In the genomic region with DNA sequence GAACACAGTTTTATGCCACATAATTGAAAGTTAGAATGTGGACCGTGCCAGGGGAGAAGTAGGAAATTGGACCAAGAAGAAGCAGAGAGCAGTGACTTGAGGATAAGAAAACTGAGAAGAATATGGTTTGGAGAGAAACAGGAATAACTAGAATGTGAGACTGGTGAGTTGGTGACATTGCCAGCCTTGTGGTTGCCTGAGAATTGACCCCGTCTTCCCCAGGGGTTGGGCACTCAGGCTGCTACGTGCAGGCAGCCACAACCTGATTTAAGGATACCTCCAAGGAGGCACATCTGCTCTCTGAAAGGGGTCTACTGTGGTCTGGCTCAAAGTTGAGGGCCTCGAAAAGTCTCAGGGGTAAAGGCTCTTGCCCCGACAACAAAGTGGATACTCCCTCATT, we compare ENCODE assay signal across 16 cellular contexts.
A peak's percentile ranks its signal among the peaks of the same experiment; 100 is the strongest.
DNase-seq lines count a peak whose midpoint lies in the region; ATAC-seq, FAIRE-seq and TF ChIP-seq lines count a peak whose summit lies in the region.
"Had no signal": no experiment of that assay in that cellular context is flagged by ENCODE, and none has a peak within 500 bp of the region (broad histone marks: within the 10 kb centered on the region; RNA-seq: fewer than 3 reads in every experiment).

No MANE protein-coding gene starts in this region.

- H4K20me1 ChIP-seq in SK-N-SH (ENCODE audit: insufficient read depth), result no peaks in the 10 kb centered on the region
- H4K20me1 ChIP-seq in endothelial cell of umbilical vein (replicated peaks; ENCODE audit: control insufficient read depth, extremely low read depth, insufficient read depth, low read length), result no peaks in the 10 kb centered on the region

- no peaks in the 10 kb centered on the region for H3K9me2 ChIP-seq in SK-N-SH

- H3K4me3 Mint-ChIP-seq in osteocyte (ENCODE audit: unreplicated experiment), result peak overlapping the region; percentile 5
- H3K4me3 Mint-ChIP-seq in activated naive CD4-positive, alpha-beta T cell treated with anti-CD3 and anti-CD28 coated beads for 36 hours, result no peak overlapping the region

- H3K9me3 ChIP-seq in SK-N-SH (peaks cover 23% of the 10 kb centered on the region; the same call in 1 of the 2 replicates), endothelial cell of umbilical vein (replicated peaks; ENCODE audit: control insufficient read depth, insufficient read depth, low read length) (no peaks in the 10 kb centered on the region)

- H3K79me2 ChIP-seq in SK-N-SH (ENCODE audit: insufficient read depth) (no peaks in the 10 kb centered on the region), endothelial cell of umbilical vein (ENCODE audit: control insufficient read depth, insufficient read depth, low read length) (no peaks in the 10 kb centered on the region)

- dilution Hi-C loops in endothelial cell of umbilical vein (cut with MboI; ENCODE audit: extremely low pct_ligation_motif_present, low sequenced_read_pairs), result no loop called here

- DNase-seq in SK-N-SH, result no peak
- DNase-seq in endothelial cell of umbilical vein (ENCODE audit: low read depth, low spot score), result no peak
- DNase-seq in osteocyte (ENCODE audit: extremely low spot score, unreplicated experiment), result no peak
- no peak for DNase-seq in dedifferentiated amniotic fluid mesenchymal stem cell (ENCODE audit: extremely low spot score)
- no peak for DNase-seq in NCI-H524 (lab: John Stamatoyannopoulos, UW)
- no peak for DNase-seq in activated naive CD4-positive, alpha-beta T cell treated with anti-CD3 and anti-CD28 coated beads for 36 hours
- DNase-seq: activated CD4-positive, alpha-beta T cell treated with anti-CD3 and anti-CD28 coated beads, Interleukin-2, amount 50 U/mL, for 48 hours; activated gamma-delta T cell treated with Interleukin-2 at 50 U/mL for 16 hours; midbrain; NCI-H748 treated with DMSO at 0.1 percent for 48 hours had no signal

- intact Hi-C loops in endothelial cell of umbilical vein (cut with micrococcal nuclease), result no loop called here
- intact Hi-C loops in activated naive CD4-positive, alpha-beta T cell treated with anti-CD3 and anti-CD28 coated beads for 36 hours (cut with micrococcal nuclease), result no loop called here

- H3K36me3 Mint-ChIP-seq in osteocyte (ENCODE audit: unreplicated experiment), result peaks cover 27% of the 10 kb centered on the region
- peaks cover 32% of the 10 kb centered on the region for H3K36me3 Mint-ChIP-seq in activated naive CD4-positive, alpha-beta T cell treated with anti-CD3 and anti-CD28 coated beads for 36 hours (ENCODE audit: low read depth)

- peak overlapping the region; percentile 82 for H3K27ac Mint-ChIP-seq in osteocyte (ENCODE audit: unreplicated experiment)
- no peak overlapping the region for H3K27ac Mint-ChIP-seq in activated naive CD4-positive, alpha-beta T cell treated with anti-CD3 and anti-CD28 coated beads for 36 hours

- peaks cover 14 to 47% of the 10 kb centered on the region in 2 experiments for H3K36me3 ChIP-seq in SK-N-SH (replicated peaks in 1 of 2; ENCODE audit: control insufficient read depth in 1 of 2, insufficient read depth in 2 of 2, low read length in 1 of 2)
- no peaks in the 10 kb centered on the region for H3K36me3 ChIP-seq in endothelial cell of umbilical vein (ENCODE audit: control insufficient read depth in 2 of 2, extremely low read depth in 1 of 2, insufficient read depth in 2 of 2, low read length in 2 of 2)
- H3K36me3 ChIP-seq: right atrium auricular region had no signal

- no peak for TF ChIP-seq POLR2A in endothelial cell of umbilical vein (IDR thresholded peaks at IDR 0.05; ENCODE audit: low read depth, low read length)

- TF ChIP-seq RAD21 in SK-N-SH (IDR thresholded peaks at IDR 0.05; ENCODE audit: low read length), result no peak

- H3K4me1 ChIP-seq in SK-N-SH (ENCODE audit: control insufficient read depth in 1 of 2, insufficient read depth in 2 of 2, low read depth in 1 of 2, low read length in 1 of 2) (no peaks in the 10 kb centered on the region), endothelial cell of umbilical vein (ENCODE audit: control insufficient read depth, extremely low read depth, insufficient read depth, low read length) (peaks cover 28% of the 10 kb centered on the region)

- H3K9ac ChIP-seq in SK-N-SH (no peak overlapping the region), endothelial cell of umbilical vein (replicated peaks; ENCODE audit: extremely low read depth, insufficient read depth, low read length) (no peak overlapping the region)

- TF ChIP-seq EP300 in SK-N-SH (IDR thresholded peaks at IDR 0.05; ENCODE audit: borderline replicate concordance in 1 of 2, low read depth in 1 of 2, low read length in 1 of 2), result no peak

- H3K27me3 Mint-ChIP-seq in osteocyte (ENCODE audit: unreplicated experiment), result no peaks in the 10 kb centered on the region
- no peaks in the 10 kb centered on the region for H3K27me3 Mint-ChIP-seq in activated naive CD4-positive, alpha-beta T cell treated with anti-CD3 and anti-CD28 coated beads for 36 hours (ENCODE audit: low read depth)

- H3K27me3 ChIP-seq in SK-N-SH (ENCODE audit: insufficient read depth) (no peaks in the 10 kb centered on the region), endothelial cell of umbilical vein (ENCODE audit: control insufficient read depth in 2 of 2, insufficient read depth in 2 of 2, low read length in 2 of 2) (no peaks in the 10 kb centered on the region)
- H3K27me3 ChIP-seq: right atrium auricular region had no signal

- H3K27ac ChIP-seq in SK-N-SH (ENCODE audit: low read depth in 2 of 2, low read length in 1 of 2), result peak overlapping the region; percentile 39 to 66; a peak in 3 of 4 replicates
- peak overlapping the region; percentile 87 for H3K27ac ChIP-seq in endothelial cell of umbilical vein (ENCODE audit: insufficient read depth, low read depth, low read length)
- H3K27ac ChIP-seq: 22Rv1, right atrium auricular region had no signal

- WGBS in SK-N-SH (ENCODE audit: low lambda C conversion rate), result 71% methylated on average over 5 of the region's 5 CpGs

- peak overlapping the region; percentile 41; the same call in 1 of the 2 replicates for H3K4me2 ChIP-seq in SK-N-SH
- peak overlapping the region; percentile 42 for H3K4me2 ChIP-seq in endothelial cell of umbilical vein (ENCODE audit: insufficient read depth, low read length)

- H3K4me1 Mint-ChIP-seq in osteocyte (ENCODE audit: unreplicated experiment), result peaks cover 20% of the 10 kb centered on the region
- H3K4me1 Mint-ChIP-seq in activated naive CD4-positive, alpha-beta T cell treated with anti-CD3 and anti-CD28 coated beads for 36 hours (ENCODE audit: low read depth), result no peaks in the 10 kb centered on the region

- no peak for ATAC-seq in SK-N-SH treated with all-trans-retinoic acid at 6 μM for 48 hours
- ATAC-seq in HG02840 (IDR thresholded peaks at IDR 0.05; ENCODE audit: low FRiP score, unreplicated experiment), result no peak

- no peaks in the 10 kb centered on the region for H3K9me1 ChIP-seq in endothelial cell of umbilical vein (replicated peaks; ENCODE audit: control insufficient read depth, extremely low read depth, insufficient read depth, low read length)

- peaks cover 16% of the 10 kb centered on the region for H3F3A ChIP-seq in SK-N-SH (replicated peaks; ENCODE audit: insufficient read depth)

- CTCF ChIA-PET in SK-N-SH (lab: Yijun Ruan, JAX), result no interaction called here
- CTCF ChIA-PET in endothelial cell of umbilical vein (lab: Charles Lee), result interaction anchor here (1.3 kb wide), 1 partner anchor 58 kb away, joined by 5 read pairs; no protein-coding TSS in a partner anchor
- CTCF ChIA-PET in activated naive CD4-positive, alpha-beta T cell treated with anti-CD3 and anti-CD28 coated beads for 36 hours (lab: Charles Lee), result no interaction called here

- H2AFZ ChIP-seq in SK-N-SH (ENCODE audit: low read depth) (no peak overlapping the region), endothelial cell of umbilical vein (ENCODE audit: low read depth, low read length) (no peak overlapping the region)

- H3K4me3 ChIP-seq in SK-N-SH (ENCODE audit: low read depth in 2 of 2, low read length in 1 of 2) (no peak overlapping the region), endothelial cell of umbilical vein (replicated peaks in 1 of 3; ENCODE audit: insufficient read depth in 1 of 3, low read depth in 1 of 3, low read length in 3 of 3) (no peak overlapping the region)
- H3K4me3 ChIP-seq: right atrium auricular region had no signal

- H3K9me3 Mint-ChIP-seq in osteocyte (ENCODE audit: unreplicated experiment), result peaks cover 16% of the 10 kb centered on the region
- H3K9me3 Mint-ChIP-seq in activated naive CD4-positive, alpha-beta T cell treated with anti-CD3 and anti-CD28 coated beads for 36 hours, result peaks cover 5% of the 10 kb centered on the region

- no peak for FAIRE-seq in endothelial cell of umbilical vein (lab: Jason Lieb, UNC)
- FAIRE-seq: D721Med, H1 had no signal

- no peak for TF ChIP-seq CTCF in SK-N-SH (IDR thresholded peaks at IDR 0.05)
- no peak for TF ChIP-seq CTCF in endothelial cell of umbilical vein (IDR thresholded peaks at IDR 0.05; ENCODE audit: extremely low read depth in 1 of 2, insufficient read depth in 1 of 2, low read depth in 1 of 2, low read length in 2 of 2)
- no peak for TF ChIP-seq CTCF in osteocyte (IDR thresholded peaks at IDR 0.05)

- no TSS peak for BruUV-seq in endothelial cell of umbilical vein (replicated peaks; lab: Mats Ljungman, UMichigan)

- POLR2A ChIA-PET in SK-N-SH (lab: Yijun Ruan, JAX) (no interaction called here), endothelial cell of umbilical vein (lab: Charles Lee) (no interaction called here)

TF ChIP-seq in SK-N-SH, 30 proteins besides CTCF, POLR2A, EP300 and RAD21 (continues in another document):
- no peak for TF ChIP-seq RFX5 (IDR thresholded peaks at IDR 0.05; ENCODE audit: low read length)

TF ChIP-seq in endothelial cell of umbilical vein, 7 proteins besides CTCF, POLR2A, EP300 and RAD21:
- TF ChIP-seq EZH2 (IDR thresholded peaks at IDR 0.05; ENCODE audit: borderline replicate concordance, low read depth, low read length, severe bottlenecking), result no peak
- TF ChIP-seq MYC (IDR thresholded peaks at IDR 0.05; ENCODE audit: low read depth, low read length), result no peak
- TF ChIP-seq POLR2AphosphoS5 (IDR thresholded peaks at IDR 0.05; ENCODE audit: insufficient read depth, low read depth, low read length), result no peak
- TF ChIP-seq JUN (IDR thresholded peaks at IDR 0.05; ENCODE audit: borderline replicate concordance, insufficient read depth, insufficient read length, low read depth), result no peak
- TF ChIP-seq GATA2 (IDR thresholded peaks at IDR 0.05; ENCODE audit: insufficient read depth, insufficient read length, low read depth, low read length), result no peak
TF ChIP-seq in endothelial cell of umbilical vein: peak in this region for 0.
